ENCODE assay signal across 2 cellular contexts in genomic region chr19:1177322-1178114, GRCh38.
A peak's percentile ranks its signal among the peaks of the same experiment; 100 is the strongest.
TF ChIP-seq lines count a peak whose summit lies in the region.

No MANE protein-coding gene starts in this region.

TF ChIP-seq in HCT116, 20 proteins besides CTCF, POLR2A, EP300 and RAD21:
- peak; percentile 37; the same call in 1 of the 2 replicates for TF ChIP-seq POLR2AphosphoS5 (IDR thresholded peaks at IDR 0.05; ENCODE audit: low read depth, low read length)
- TF ChIP-seq EGR1 (IDR thresholded peaks at IDR 0.05; ENCODE audit: low read depth), result peak; percentile 50; the same call in 1 of the 2 replicates
- TF ChIP-seq ZBTB33 (IDR thresholded peaks at IDR 0.05; ENCODE audit: extremely low read depth, insufficient replicate concordance, low read length), result no peak
- no peak; the same call in 1 of the 2 replicates for TF ChIP-seq JUND (IDR thresholded peaks at IDR 0.05)
- no peak for TF ChIP-seq TCF7L2 (IDR thresholded peaks at IDR 0.05; ENCODE audit: borderline replicate concordance, extremely low read depth, insufficient read depth, insufficient read length)
- no peak for TF ChIP-seq SRF (IDR thresholded peaks at IDR 0.05; ENCODE audit: low read depth)
- TF ChIP-seq CBX3 (IDR thresholded peaks at IDR 0.05; ENCODE audit: low read depth), result peak; percentile 45; the same call in 1 of the 2 replicates
- peak; percentile 66 for TF ChIP-seq FOSL1 (IDR thresholded peaks at IDR 0.05; ENCODE audit: low read depth)
- TF ChIP-seq YY1 (IDR thresholded peaks at IDR 0.05; ENCODE audit: extremely low read depth, insufficient replicate concordance, low read depth, low read length), result no peak
- TF ChIP-seq ZNF274 (IDR thresholded peaks at IDR 0.05; ENCODE audit: low read depth, low read length), result no peak
- TF ChIP-seq, protein P1, sequence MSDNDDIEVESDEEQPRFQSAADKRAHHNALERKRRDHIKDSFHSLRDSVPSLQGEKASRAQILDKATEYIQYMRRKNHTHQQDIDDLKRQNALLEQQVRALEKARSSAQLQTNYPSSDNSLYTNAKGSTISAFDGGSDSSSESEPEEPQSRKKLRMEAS (IDR thresholded peaks at IDR 0.05), result peak; percentile 63
- peak; percentile 73 for TF ChIP-seq SP1 (IDR thresholded peaks at IDR 0.05; ENCODE audit: low read depth)
TF ChIP-seq in HCT116: peak in this region for 6.

TF ChIP-seq in SK-N-SH, 30 proteins besides CTCF, POLR2A, EP300 and RAD21:
- TF ChIP-seq YY1 (IDR thresholded peaks at IDR 0.05; ENCODE audit: low read depth), result no peak
- TF ChIP-seq, protein P2, sequence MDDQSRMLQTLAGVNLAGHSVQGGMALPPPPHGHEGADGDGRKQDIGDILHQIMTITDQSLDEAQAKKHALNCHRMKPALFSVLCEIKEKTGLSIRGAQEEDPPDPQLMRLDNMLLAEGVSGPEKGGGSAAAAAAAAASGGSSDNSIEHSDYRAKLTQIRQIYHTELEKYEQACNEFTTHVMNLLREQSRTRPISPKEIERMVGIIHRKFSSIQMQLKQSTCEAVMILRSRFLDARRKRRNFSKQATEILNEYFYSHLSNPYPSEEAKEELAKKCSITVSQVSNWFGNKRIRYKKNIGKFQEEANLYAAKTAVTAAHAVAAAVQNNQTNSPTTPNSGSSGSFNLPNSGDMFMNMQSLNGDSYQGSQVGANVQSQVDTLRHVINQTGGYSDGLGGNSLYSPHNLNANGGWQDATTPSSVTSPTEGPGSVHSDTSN (IDR thresholded peaks at IDR 0.05), result peak; percentile 40
- TF ChIP-seq GABPA (IDR thresholded peaks at IDR 0.05; ENCODE audit: low read depth), result no peak
- TF ChIP-seq, protein P3, sequence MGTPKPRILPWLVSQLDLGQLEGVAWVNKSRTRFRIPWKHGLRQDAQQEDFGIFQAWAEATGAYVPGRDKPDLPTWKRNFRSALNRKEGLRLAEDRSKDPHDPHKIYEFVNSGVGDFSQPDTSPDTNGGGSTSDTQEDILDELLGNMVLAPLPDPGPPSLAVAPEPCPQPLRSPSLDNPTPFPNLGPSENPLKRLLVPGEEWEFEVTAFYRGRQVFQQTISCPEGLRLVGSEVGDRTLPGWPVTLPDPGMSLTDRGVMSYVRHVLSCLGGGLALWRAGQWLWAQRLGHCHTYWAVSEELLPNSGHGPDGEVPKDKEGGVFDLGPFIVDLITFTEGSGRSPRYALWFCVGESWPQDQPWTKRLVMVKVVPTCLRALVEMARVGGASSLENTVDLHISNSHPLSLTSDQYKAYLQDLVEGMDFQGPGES (IDR thresholded peaks at IDR 0.05; ENCODE audit: low read depth, low read length), result no peak
- no peak for TF ChIP-seq FOXJ3 (CRISPR knock-in tag; IDR thresholded peaks at IDR 0.05)
- peak; percentile 90; the same call in 1 of the 2 replicates for TF ChIP-seq JUND (IDR thresholded peaks at IDR 0.05)
- TF ChIP-seq FOXM1 (IDR thresholded peaks at IDR 0.05; ENCODE audit: low read depth), result no peak
- TF ChIP-seq TEAD4 (IDR thresholded peaks at IDR 0.05; ENCODE audit: borderline replicate concordance, insufficient read depth), result peak; percentile 92
- TF ChIP-seq MEF2A (IDR thresholded peaks at IDR 0.05; ENCODE audit: borderline replicate concordance, low read depth), result no peak
- no peak for TF ChIP-seq REST (IDR thresholded peaks at IDR 0.05; ENCODE audit: low read depth, low read length)
- TF ChIP-seq NFIC (IDR thresholded peaks at IDR 0.05; ENCODE audit: borderline replicate concordance), result peak; percentile 79; the same call in 1 of the 2 replicates
- TF ChIP-seq TAF1 (IDR thresholded peaks at IDR 0.05; ENCODE audit: borderline replicate concordance, low read depth, low read length), result no peak
- 0 out of 2 replicates have a peak, but pooled peaks have one; percentile 44 for TF ChIP-seq ZBTB33 (IDR thresholded peaks at IDR 0.05; ENCODE audit: borderline replicate concordance, low read depth)
- no peak for TF ChIP-seq USF2 (IDR thresholded peaks at IDR 0.05; ENCODE audit: borderline replicate concordance, low read depth, low read length)
- TF ChIP-seq, protein P1 (IDR thresholded peaks at IDR 0.05; ENCODE audit: low read depth), result peak; percentile 59; the same call in 1 of the 2 replicates
- peak; percentile 73 for TF ChIP-seq TCF12 (IDR thresholded peaks at IDR 0.05)
- no peak for TF ChIP-seq SIN3A (IDR thresholded peaks at IDR 0.05; ENCODE audit: borderline replicate concordance, low read depth, low read length)
- peak; percentile 32; the same call in 1 of the 2 replicates for TF ChIP-seq ELF1 (IDR thresholded peaks at IDR 0.05)
- peak; percentile 92; the same call in 1 of the 2 replicates for TF ChIP-seq FOSL2 (IDR thresholded peaks at IDR 0.05; ENCODE audit: borderline replicate concordance, low read depth)
- TF ChIP-seq, protein P4, sequence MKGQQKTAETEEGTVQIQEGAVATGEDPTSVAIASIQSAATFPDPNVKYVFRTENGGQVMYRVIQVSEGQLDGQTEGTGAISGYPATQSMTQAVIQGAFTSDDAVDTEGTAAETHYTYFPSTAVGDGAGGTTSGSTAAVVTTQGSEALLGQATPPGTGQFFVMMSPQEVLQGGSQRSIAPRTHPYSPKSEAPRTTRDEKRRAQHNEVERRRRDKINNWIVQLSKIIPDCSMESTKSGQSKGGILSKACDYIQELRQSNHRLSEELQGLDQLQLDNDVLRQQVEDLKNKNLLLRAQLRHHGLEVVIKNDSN (IDR thresholded peaks at IDR 0.05; ENCODE audit: borderline replicate concordance, low read depth), result no peak
- no peak for TF ChIP-seq MXI1 (IDR thresholded peaks at IDR 0.05; ENCODE audit: low read depth, low read length)
- no peak for TF ChIP-seq SMC3 (IDR thresholded peaks at IDR 0.05; ENCODE audit: low read depth, low read length)
- no peak for TF ChIP-seq EZH2phosphoT487 (IDR thresholded peaks at IDR 0.05; ENCODE audit: borderline replicate concordance, low read depth)
- TF ChIP-seq RXRA (IDR thresholded peaks at IDR 0.05; ENCODE audit: borderline replicate concordance, low read depth), result no peak; the same call in 1 of the 2 replicates
